Comparison of ENCODE assay signal across 8 cellular contexts in genomic region chr11:131748146-131749050, GRCh38.
DNase-seq lines count a peak whose midpoint lies in the region; ATAC-seq, FAIRE-seq and TF ChIP-seq lines count a peak whose summit lies in the region.

No MANE protein-coding gene starts in this region.

- H3K18ac ChIP-seq in H1 (ENCODE audit: extremely low read depth, low read length), result no peak overlapping the region

- CTCF ChIA-PET in H1 (lab: Charles Lee; ENCODE audit: partially characterized antibody), result interaction anchor here (0.6 to 5.9 kb wide), 66 partner anchors 9 to 1021 kb away, joined by 3 to 86 read pairs (median 5); no protein-coding TSS in a partner anchor

- H3K9me3 Mint-ChIP-seq in mesothelial cell of epicardium, result peaks cover 4% of the 10 kb centered on the region

- H3K4me3 ChIP-seq in DND-41 (ENCODE audit: low read depth in 1 of 2, low read length in 2 of 2) (no peak overlapping the region), SJCRH30 (no peak overlapping the region), H1 (ENCODE audit: extremely low read depth in 1 of 4, insufficient read depth in 2 of 4, low read depth in 3 of 4, low read length in 4 of 4) (no peak overlapping the region), thyroid gland (replicated peaks in 1 of 3) (no peak overlapping the region)
- H3K4me3 ChIP-seq in Jurkat, Clone E6-1 (ENCODE audit: low read length), result no peak overlapping the region

- no peak for TF ChIP-seq POLR2A in H1 (IDR thresholded peaks at IDR 0.05; ENCODE audit: control extremely low read depth in 1 of 2, low read depth in 2 of 2, low read length in 2 of 2)
- TF ChIP-seq POLR2A in thyroid gland (IDR thresholded peaks at IDR 0.05), result no peak

- H3K79me2 ChIP-seq in DND-41 (ENCODE audit: insufficient read depth, low read length) (no peaks in the 10 kb centered on the region), H1 (ENCODE audit: control insufficient read depth in 1 of 2, insufficient read depth in 2 of 2, low read length in 2 of 2) (no peaks in the 10 kb centered on the region)

- H2BK15ac ChIP-seq in H1 (ENCODE audit: low read length), result no peak overlapping the region

- H3K36me3 Mint-ChIP-seq in mesothelial cell of epicardium, result no peaks in the 10 kb centered on the region

- no peaks in the 10 kb centered on the region for H3K9me3 ChIP-seq in DND-41 (ENCODE audit: insufficient read depth, low read length, severe bottlenecking)
- H3K9me3 ChIP-seq in SJCRH30 (replicated peaks), result no peaks in the 10 kb centered on the region
- no peaks in the 10 kb centered on the region for H3K9me3 ChIP-seq in H1 (ENCODE audit: insufficient read depth in 2 of 2, low read depth in 1 of 2, low read length in 1 of 2)
- no peaks in the 10 kb centered on the region for H3K9me3 ChIP-seq in thyroid gland

- FAIRE-seq in H1 (lab: Jason Lieb, UNC), result peak; percentile 86

- DNase-seq in DND-41, result peak; percentile 39
- peak; percentile 18 for DNase-seq in Jurkat, Clone E6-1 (ENCODE audit: low read depth, low spot score)
- peak; percentile 12 to 55 for DNase-seq in SJCRH30
- peak in 1 of 2 experiments; percentile 83 for DNase-seq in H1 (ENCODE audit: low read depth in 1 of 2, low spot score in 2 of 2)
- peak; percentile 36 to 81 for DNase-seq in mesothelial cell of epicardium (ENCODE audit: low spot score in 2 of 2, unreplicated experiment in 2 of 2)
- DNase-seq in thyroid gland, result peak; percentile 51 to 60

- H2BK20ac ChIP-seq in H1 (ENCODE audit: low read length), result no peak overlapping the region

- H2AFZ ChIP-seq in DND-41 (ENCODE audit: low read depth, low read length) (no peak overlapping the region), H1 (ENCODE audit: low read length) (no peak overlapping the region)

- no peaks in the 10 kb centered on the region for H3K4me1 Mint-ChIP-seq in mesothelial cell of epicardium

- H3K4me2 ChIP-seq in DND-41 (ENCODE audit: insufficient read depth, low read length) (no peak overlapping the region), H1 (ENCODE audit: insufficient read depth in 1 of 2, low read depth in 2 of 2, low read length in 2 of 2) (no peak overlapping the region)

- H3K4me1 ChIP-seq in DND-41 (ENCODE audit: insufficient read depth, low read length) (no peaks in the 10 kb centered on the region), SJCRH30 (no peaks in the 10 kb centered on the region), H1 (replicated peaks in 1 of 4; ENCODE audit: control insufficient read depth in 3 of 4, insufficient read depth in 4 of 4, low read length in 3 of 4) (peaks cover 0 to 2% (median 0%) of the 10 kb centered on the region in 4 experiments; a peak in 2 of 7 replicates), thyroid gland (no peaks in the 10 kb centered on the region)

- no peak overlapping the region for H3K14ac ChIP-seq in H1 (ENCODE audit: insufficient read length)

- H2BK5ac ChIP-seq in H1 (ENCODE audit: low read depth, low read length), result no peak overlapping the region

- TF ChIP-seq CTCF in DND-41 (IDR thresholded peaks at IDR 0.05; ENCODE audit: borderline replicate concordance, extremely low read depth, low read length, poor library complexity, severe bottlenecking) (peak; percentile 66), H1 (IDR thresholded peaks at IDR 0.05; ENCODE audit: control extremely low read depth in 1 of 3, insufficient read depth in 1 of 3, low read depth in 1 of 3, low read length in 3 of 3) (peak; percentile 76 to 89 (median 82)), mesothelial cell of epicardium (IDR thresholded peaks at IDR 0.05; ENCODE audit: unreplicated experiment) (peak; percentile 84), thyroid gland (IDR thresholded peaks at IDR 0.05) (peak; percentile 46 to 75 (median 58))

- TF ChIP-seq EP300 in H1 (IDR thresholded peaks at IDR 0.05; ENCODE audit: borderline replicate concordance in 1 of 2, low read depth in 2 of 2, low read length in 2 of 2), result no peak

- H3K56ac ChIP-seq in H1 (replicated peaks; ENCODE audit: insufficient read length, low read depth, low read length), result no peak overlapping the region

- no peak overlapping the region for H3K27ac ChIP-seq in DND-41 (ENCODE audit: low read length)
- H3K27ac ChIP-seq in SJCRH30, result no peak overlapping the region
- no peak overlapping the region for H3K27ac ChIP-seq in H1 (ENCODE audit: low read depth, low read length)
- H3K27ac ChIP-seq in thyroid gland, result no peak overlapping the region

- POLR2A ChIA-PET in H1 (lab: Charles Lee; ENCODE audit: partially characterized antibody), result no interaction called here

- H4K20me1 ChIP-seq in DND-41 (ENCODE audit: insufficient read depth, low read length) (no peaks in the 10 kb centered on the region), H1 (replicated peaks in 1 of 2; ENCODE audit: control insufficient read depth in 1 of 2, insufficient read depth in 2 of 2, low read length in 2 of 2) (peaks cover 0 to 1% of the 10 kb centered on the region in 2 experiments)

- peak; percentile 57; the same call in 1 of the 3 replicates for ATAC-seq in DND-41 (ENCODE audit: insufficient read depth, low read depth)
- ATAC-seq in GM19467 (IDR thresholded peaks at IDR 0.05; ENCODE audit: unreplicated experiment), result peak; percentile 83
- no peak for ATAC-seq in HG02571 (IDR thresholded peaks at IDR 0.05; ENCODE audit: unreplicated experiment)

- no peak overlapping the region for H4K5ac ChIP-seq in H1 (ENCODE audit: insufficient read length, low read depth, low read length)

- no peak overlapping the region for H2BK120ac ChIP-seq in H1 (replicated peaks; ENCODE audit: low read depth, low read length)

- H3K79me1 ChIP-seq in H1 (ENCODE audit: low read depth, low read length), result no peaks in the 10 kb centered on the region

- H2BK12ac ChIP-seq in H1 (ENCODE audit: low read depth, low read length), result no peak overlapping the region

- H3K27me3 Mint-ChIP-seq in mesothelial cell of epicardium (ENCODE audit: low read depth), result peaks cover 68% of the 10 kb centered on the region

- H3K27me3 ChIP-seq in DND-41 (ENCODE audit: insufficient read depth, low read length, poor library complexity), result peaks cover 4% of the 10 kb centered on the region
- H3K27me3 ChIP-seq in SJCRH30, result no peaks in the 10 kb centered on the region
- no peaks in the 10 kb centered on the region for H3K27me3 ChIP-seq in H1 (replicated peaks in 1 of 4; ENCODE audit: control insufficient read depth in 3 of 4, extremely low read depth in 1 of 4, insufficient read depth in 3 of 4, low read length in 3 of 4)
- H3K27me3 ChIP-seq in thyroid gland, result no peaks in the 10 kb centered on the region

- H3K23me2 ChIP-seq in H1 (ENCODE audit: low read depth, low read length), result no peaks in the 10 kb centered on the region

- no peak overlapping the region for H3K27ac Mint-ChIP-seq in mesothelial cell of epicardium

- H3K36me3 ChIP-seq in DND-41 (ENCODE audit: insufficient read depth, low read length) (no peaks in the 10 kb centered on the region), SJCRH30 (no peaks in the 10 kb centered on the region), H1 (ENCODE audit: control insufficient read depth in 2 of 4, insufficient read depth in 4 of 4, low read length in 3 of 4) (no peaks in the 10 kb centered on the region), thyroid gland (no peaks in the 10 kb centered on the region)

- H2AK5ac ChIP-seq in H1 (ENCODE audit: low read depth, low read length), result no peak overlapping the region

- peak; percentile 87 to 88 for TF ChIP-seq RAD21 in H1 (IDR thresholded peaks at IDR 0.05 in 1 of 2, conservative IDR thresholded peaks at IDR 0.05 in 1 of 2; ENCODE audit: low read depth in 2 of 2, low read length in 2 of 2)

- no peak overlapping the region for H4K8ac ChIP-seq in H1 (ENCODE audit: extremely low read depth, insufficient read depth, low read length)

- no peak overlapping the region for H3K23ac ChIP-seq in H1 (ENCODE audit: insufficient read length)

- no peak overlapping the region for H3K4me3 Mint-ChIP-seq in mesothelial cell of epicardium

- H3K9ac ChIP-seq in DND-41 (ENCODE audit: low read depth, low read length), result no peak overlapping the region
- H3K9ac ChIP-seq in H1 (replicated peaks in 1 of 4; ENCODE audit: extremely low read depth in 1 of 4, low read depth in 3 of 4, low read length in 3 of 4), result no peak overlapping the region

- no peak overlapping the region for H3K4ac ChIP-seq in H1 (replicated peaks; ENCODE audit: insufficient read length, low read depth, low read length)

- WGBS in H1 (ENCODE audit: extremely low coverage in 1 of 2, insufficient coverage in 1 of 2, insufficient read length in 1 of 2, insufficient replicate concordance in 2 of 2, low coverage in 1 of 2, low lambda C conversion rate in 2 of 2, missing lambda C conversion rate in 1 of 2), 2 experiments, result 37% methylated on average over 15 of the region's 15 CpGs; no CpG with 5 or more reads in 1 of the 2 experiments
- 25 to 28% methylated on average over 15 of the region's 15 CpGs for WGBS in thyroid gland, 2 donors

- intact Hi-C loops in thyroid gland (cut with DNase I), result no loop called here

- H4K91ac ChIP-seq in H1 (replicated peaks; ENCODE audit: insufficient read length, low read length), result no peak overlapping the region

TF ChIP-seq in H1, 55 proteins besides CTCF, POLR2A, EP300 and RAD21:
- TF ChIP-seq SP4 (IDR thresholded peaks at IDR 0.05; ENCODE audit: low read length) (no peak), PHF8 (conservative IDR thresholded peaks at IDR 0.05; ENCODE audit: low read depth, low read length) (no peak), MAX (IDR thresholded peaks at IDR 0.05) (no peak), TEAD4 (IDR thresholded peaks at IDR 0.05; ENCODE audit: low read depth, low read length) (peak; percentile 60; the same call in 1 of the 2 replicates), FOSL1 (IDR thresholded peaks at IDR 0.05; ENCODE audit: insufficient read depth, low read depth, low read length) (no peak)
